Comparison of ENCODE assay signal across 1 cellular context in genomic region chr9:137296214-137297059, GRCh38.
A peak's percentile ranks its signal among the peaks of the same experiment; 100 is the strongest.
TF ChIP-seq lines count a peak whose summit lies in the region.

No MANE protein-coding gene starts in this region.

TF ChIP-seq in K562, 482 proteins besides CTCF, POLR2A, EP300 and RAD21 (continued from another document):
- TF ChIP-seq E2F1 (CRISPR knock-in tag; IDR thresholded peaks at IDR 0.05) (no peak), FOXM1 (IDR thresholded peaks at IDR 0.05; ENCODE audit: low read depth) (no peak), FOXM1 (CRISPR knock-in tag; IDR thresholded peaks at IDR 0.05; ENCODE audit: low read depth) (no peak), NUFIP1 (IDR thresholded peaks at IDR 0.05; ENCODE audit: partially characterized antibody) (no peak), ZNF696 (CRISPR knock-in tag; conservative IDR thresholded peaks at IDR 0.05) (no peak), SP1 (CRISPR knock-in tag; IDR thresholded peaks at IDR 0.05) (peak; percentile 54; the same call in 1 of the 2 replicates), TRIM24 (IDR thresholded peaks at IDR 0.05) (no peak), PATZ1 (CRISPR knock-in tag; IDR thresholded peaks at IDR 0.05; ENCODE audit: borderline replicate concordance) (no peak), CREBBP (IDR thresholded peaks at IDR 0.05; ENCODE audit: low read depth, low read length) (no peak), ZNF589 (CRISPR knock-in tag; IDR thresholded peaks at IDR 0.05; ENCODE audit: low read depth) (no peak), STAT5B (CRISPR knock-in tag; IDR thresholded peaks at IDR 0.05) (no peak), ZBTB33 (CRISPR knock-in tag; IDR thresholded peaks at IDR 0.05) (0 out of 2 replicates have a peak, but pooled peaks have one; percentile 16), ID3 (CRISPR knock-in tag; IDR thresholded peaks at IDR 0.05) (no peak), ID3 (tag; IDR thresholded peaks at IDR 0.05) (0 out of 2 replicates have a peak, but pooled peaks have one; percentile 13), ZNF384 (IDR thresholded peaks at IDR 0.05; ENCODE audit: low read depth, low read length) (no peak), ZNF24 (IDR thresholded peaks at IDR 0.05) (no peak), TSC22D4 (tag; IDR thresholded peaks at IDR 0.05) (no peak), TAF15 (IDR thresholded peaks at IDR 0.05; ENCODE audit: low read depth, low read length) (no peak), HMGN3 (IDR thresholded peaks at IDR 0.05; ENCODE audit: borderline replicate concordance, extremely low read depth, insufficient read length, low read depth, low read length) (no peak), GATAD2A (IDR thresholded peaks at IDR 0.05) (no peak), CTCFL (IDR thresholded peaks at IDR 0.05; ENCODE audit: borderline replicate concordance, insufficient read depth, low read depth, low read length, poor library complexity, severe bottlenecking) (no peak), POLR2G (IDR thresholded peaks at IDR 0.05; ENCODE audit: low read depth, low read length) (peak; percentile 33; the same call in 1 of the 2 replicates), TCFL5 (CRISPR knock-in tag; conservative IDR thresholded peaks at IDR 0.05) (no peak), CEBPG (CRISPR knock-in tag; IDR thresholded peaks at IDR 0.05) (no peak), CEBPG (tag; conservative IDR thresholded peaks at IDR 0.05 in 1 of 2, IDR thresholded peaks at IDR 0.05 in 1 of 2) (no peak), SIN3B (IDR thresholded peaks at IDR 0.05; ENCODE audit: low read depth) (no peak)
- TF ChIP-seq, protein P1, sequence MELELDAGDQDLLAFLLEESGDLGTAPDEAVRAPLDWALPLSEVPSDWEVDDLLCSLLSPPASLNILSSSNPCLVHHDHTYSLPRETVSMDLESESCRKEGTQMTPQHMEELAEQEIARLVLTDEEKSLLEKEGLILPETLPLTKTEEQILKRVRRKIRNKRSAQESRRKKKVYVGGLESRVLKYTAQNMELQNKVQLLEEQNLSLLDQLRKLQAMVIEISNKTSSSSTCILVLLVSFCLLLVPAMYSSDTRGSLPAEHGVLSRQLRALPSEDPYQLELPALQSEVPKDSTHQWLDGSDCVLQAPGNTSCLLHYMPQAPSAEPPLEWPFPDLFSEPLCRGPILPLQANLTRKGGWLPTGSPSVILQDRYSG (tag; conservative IDR thresholded peaks at IDR 0.05; ENCODE audit: low read depth), result no peak
- TF ChIP-seq, protein P2, sequence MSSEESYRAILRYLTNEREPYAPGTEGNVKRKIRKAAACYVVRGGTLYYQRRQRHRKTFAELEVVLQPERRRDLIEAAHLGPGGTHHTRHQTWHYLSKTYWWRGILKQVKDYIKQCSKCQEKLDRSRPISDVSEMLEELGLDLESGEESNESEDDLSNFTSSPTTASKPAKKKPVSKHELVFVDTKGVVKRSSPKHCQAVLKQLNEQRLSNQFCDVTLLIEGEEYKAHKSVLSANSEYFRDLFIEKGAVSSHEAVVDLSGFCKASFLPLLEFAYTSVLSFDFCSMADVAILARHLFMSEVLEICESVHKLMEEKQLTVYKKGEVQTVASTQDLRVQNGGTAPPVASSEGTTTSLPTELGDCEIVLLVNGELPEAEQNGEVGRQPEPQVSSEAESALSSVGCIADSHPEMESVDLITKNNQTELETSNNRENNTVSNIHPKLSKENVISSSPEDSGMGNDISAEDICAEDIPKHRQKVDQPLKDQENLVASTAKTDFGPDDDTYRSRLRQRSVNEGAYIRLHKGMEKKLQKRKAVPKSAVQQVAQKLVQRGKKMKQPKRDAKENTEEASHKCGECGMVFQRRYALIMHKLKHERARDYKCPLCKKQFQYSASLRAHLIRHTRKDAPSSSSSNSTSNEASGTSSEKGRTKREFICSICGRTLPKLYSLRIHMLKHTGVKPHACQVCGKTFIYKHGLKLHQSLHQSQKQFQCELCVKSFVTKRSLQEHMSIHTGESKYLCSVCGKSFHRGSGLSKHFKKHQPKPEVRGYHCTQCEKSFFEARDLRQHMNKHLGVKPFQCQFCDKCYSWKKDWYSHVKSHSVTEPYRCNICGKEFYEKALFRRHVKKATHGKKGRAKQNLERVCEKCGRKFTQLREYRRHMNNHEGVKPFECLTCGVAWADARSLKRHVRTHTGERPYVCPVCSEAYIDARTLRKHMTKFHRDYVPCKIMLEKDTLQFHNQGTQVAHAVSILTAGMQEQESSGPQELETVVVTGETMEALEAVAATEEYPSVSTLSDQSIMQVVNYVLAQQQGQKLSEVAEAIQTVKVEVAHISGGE (CRISPR knock-in tag; IDR thresholded peaks at IDR 0.05), result no peak
- TF ChIP-seq, protein P3, sequence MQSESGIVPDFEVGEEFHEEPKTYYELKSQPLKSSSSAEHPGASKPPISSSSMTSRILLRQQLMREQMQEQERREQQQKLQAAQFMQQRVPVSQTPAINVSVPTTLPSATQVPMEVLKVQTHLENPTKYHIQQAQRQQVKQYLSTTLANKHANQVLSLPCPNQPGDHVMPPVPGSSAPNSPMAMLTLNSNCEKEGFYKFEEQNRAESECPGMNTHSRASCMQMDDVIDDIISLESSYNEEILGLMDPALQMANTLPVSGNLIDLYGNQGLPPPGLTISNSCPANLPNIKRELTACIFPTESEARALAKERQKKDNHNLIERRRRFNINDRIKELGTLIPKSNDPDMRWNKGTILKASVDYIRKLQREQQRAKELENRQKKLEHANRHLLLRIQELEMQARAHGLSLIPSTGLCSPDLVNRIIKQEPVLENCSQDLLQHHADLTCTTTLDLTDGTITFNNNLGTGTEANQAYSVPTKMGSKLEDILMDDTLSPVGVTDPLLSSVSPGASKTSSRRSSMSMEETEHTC (IDR thresholded peaks at IDR 0.05), result no peak
- TF ChIP-seq, protein P4, sequence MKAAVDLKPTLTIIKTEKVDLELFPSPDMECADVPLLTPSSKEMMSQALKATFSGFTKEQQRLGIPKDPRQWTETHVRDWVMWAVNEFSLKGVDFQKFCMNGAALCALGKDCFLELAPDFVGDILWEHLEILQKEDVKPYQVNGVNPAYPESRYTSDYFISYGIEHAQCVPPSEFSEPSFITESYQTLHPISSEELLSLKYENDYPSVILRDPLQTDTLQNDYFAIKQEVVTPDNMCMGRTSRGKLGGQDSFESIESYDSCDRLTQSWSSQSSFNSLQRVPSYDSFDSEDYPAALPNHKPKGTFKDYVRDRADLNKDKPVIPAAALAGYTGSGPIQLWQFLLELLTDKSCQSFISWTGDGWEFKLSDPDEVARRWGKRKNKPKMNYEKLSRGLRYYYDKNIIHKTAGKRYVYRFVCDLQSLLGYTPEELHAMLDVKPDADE (conservative IDR thresholded peaks at IDR 0.05; ENCODE audit: control insufficient read depth, low read depth, low read length), result 0 out of 2 replicates have a peak, but pooled peaks have one; percentile 30
- TF ChIP-seq, protein P5, sequence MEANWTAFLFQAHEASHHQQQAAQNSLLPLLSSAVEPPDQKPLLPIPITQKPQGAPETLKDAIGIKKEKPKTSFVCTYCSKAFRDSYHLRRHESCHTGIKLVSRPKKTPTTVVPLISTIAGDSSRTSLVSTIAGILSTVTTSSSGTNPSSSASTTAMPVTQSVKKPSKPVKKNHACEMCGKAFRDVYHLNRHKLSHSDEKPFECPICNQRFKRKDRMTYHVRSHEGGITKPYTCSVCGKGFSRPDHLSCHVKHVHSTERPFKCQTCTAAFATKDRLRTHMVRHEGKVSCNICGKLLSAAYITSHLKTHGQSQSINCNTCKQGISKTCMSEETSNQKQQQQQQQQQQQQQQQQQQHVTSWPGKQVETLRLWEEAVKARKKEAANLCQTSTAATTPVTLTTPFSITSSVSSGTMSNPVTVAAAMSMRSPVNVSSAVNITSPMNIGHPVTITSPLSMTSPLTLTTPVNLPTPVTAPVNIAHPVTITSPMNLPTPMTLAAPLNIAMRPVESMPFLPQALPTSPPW (CRISPR knock-in tag; IDR thresholded peaks at IDR 0.05), result 0 out of 2 replicates have a peak, but pooled peaks have one; percentile 33
